Comparison of ENCODE assay signal across 20 cellular contexts in the genomic region with DNA sequence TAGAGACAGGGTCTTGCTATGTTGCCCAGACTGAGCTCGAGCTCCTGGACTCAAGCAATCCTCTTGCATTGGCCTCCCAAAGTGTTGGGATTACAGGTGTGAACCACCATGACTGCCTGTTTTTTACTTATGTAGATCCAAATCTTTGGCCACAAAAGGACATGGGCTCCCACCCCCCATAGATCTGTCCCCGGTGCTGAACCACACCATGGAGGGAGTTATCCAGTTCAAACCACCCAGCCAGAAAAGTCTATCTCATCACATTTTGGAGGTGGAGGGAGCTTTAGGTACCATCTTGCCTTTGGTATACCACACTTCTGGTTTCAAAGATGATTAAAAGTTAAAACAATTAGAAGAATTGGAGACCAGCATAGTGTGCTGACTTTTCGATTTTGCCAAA. TPM values are rescaled to one million over a fixed set of nuclear protein-coding genes. Genes with fewer than 3 reads are reported as not detected.
"Had no signal": no experiment of that assay in that cellular context is flagged by ENCODE, and none has a peak within 500 bp of the region (broad histone marks: within the 10 kb centered on the region; RNA-seq: fewer than 3 reads in every experiment).

No MANE protein-coding gene starts in this region.

- H3K27me3 Mint-ChIP-seq: type B pancreatic cell had no signal

- H3K4me1 ChIP-seq: right atrium auricular region, suprapubic skin, thyroid gland, uterus had no signal

- H3K4me1 Mint-ChIP-seq: naive thymus-derived CD4-positive, alpha-beta T cell had no signal

- H3K79me2 ChIP-seq: hepatocyte had no signal

- H3K4me3 ChIP-seq: hepatocyte, ovary, right atrium auricular region, suprapubic skin, thyroid gland, uterus had no signal

- H3K9me3 Mint-ChIP-seq: type B pancreatic cell had no signal

- H3K4me2 ChIP-seq: hepatocyte had no signal

- H3K36me3 ChIP-seq: ovary, right atrium auricular region, suprapubic skin, thyroid gland, uterus had no signal

- H3K36me3 Mint-ChIP-seq: type B pancreatic cell had no signal

- DNase-seq: effector CD4-positive, alpha-beta T cell; foreskin melanocyte; head of caudate nucleus; kidney glomerular epithelial cell; mammary epithelial cell; naive thymus-derived CD4-positive, alpha-beta T cell; ovary; small intestine; stimulated activated CD4-positive, alpha-beta T cell treated with anti-CD3 and anti-CD28 coated beads, Interleukin-2, amount 100 ng/mL, for 48 hours; stimulated activated naive CD8-positive, alpha-beta T cell treated with anti-CD3 and anti-CD28 coated beads, Interleukin-15, Interleukin-2, amounts not matched to agents 100 U/mL and 50 U/mL, for 24 hours; thyroid gland; uterus had no signal

- H3K27ac ChIP-seq: hepatocyte, ovary, right atrium auricular region, suprapubic skin, thyroid gland, uterus had no signal

- ATAC-seq: left lobe of liver; naive thymus-derived CD4-positive, alpha-beta T cell; stimulated activated naive CD8-positive, alpha-beta T cell treated with anti-CD3 and anti-CD28 coated beads, Interleukin-15, Interleukin-2, amounts not matched to agents 100 U/mL and 50 U/mL, for 24 hours had no signal

- H2AFZ ChIP-seq: hepatocyte had no signal

- H3K4me3 Mint-ChIP-seq: naive thymus-derived CD4-positive, alpha-beta T cell; type B pancreatic cell had no signal

- H3K27ac Mint-ChIP-seq: naive thymus-derived CD4-positive, alpha-beta T cell; type B pancreatic cell had no signal

- H3K27me3 ChIP-seq: hepatocyte, ovary, right atrium auricular region, thyroid gland, uterus had no signal

- H3K9me3 ChIP-seq: ovary, right atrium auricular region, suprapubic skin, thyroid gland, uterus had no signal

RNA-seq across cellular contexts. Expression of a gene that starts 26.2 kb away (rescaled TPM):
- total RNA-seq: dermis microvascular lymphatic vessel endothelial cell, mesenteric fat pad, mononuclear cell had no signal
- polyA plus RNA-seq: naive thymus-derived CD4-positive, alpha-beta T cell had no signal
